25 cellular contexts compared by ENCODE assay signal in the genomic region with DNA sequence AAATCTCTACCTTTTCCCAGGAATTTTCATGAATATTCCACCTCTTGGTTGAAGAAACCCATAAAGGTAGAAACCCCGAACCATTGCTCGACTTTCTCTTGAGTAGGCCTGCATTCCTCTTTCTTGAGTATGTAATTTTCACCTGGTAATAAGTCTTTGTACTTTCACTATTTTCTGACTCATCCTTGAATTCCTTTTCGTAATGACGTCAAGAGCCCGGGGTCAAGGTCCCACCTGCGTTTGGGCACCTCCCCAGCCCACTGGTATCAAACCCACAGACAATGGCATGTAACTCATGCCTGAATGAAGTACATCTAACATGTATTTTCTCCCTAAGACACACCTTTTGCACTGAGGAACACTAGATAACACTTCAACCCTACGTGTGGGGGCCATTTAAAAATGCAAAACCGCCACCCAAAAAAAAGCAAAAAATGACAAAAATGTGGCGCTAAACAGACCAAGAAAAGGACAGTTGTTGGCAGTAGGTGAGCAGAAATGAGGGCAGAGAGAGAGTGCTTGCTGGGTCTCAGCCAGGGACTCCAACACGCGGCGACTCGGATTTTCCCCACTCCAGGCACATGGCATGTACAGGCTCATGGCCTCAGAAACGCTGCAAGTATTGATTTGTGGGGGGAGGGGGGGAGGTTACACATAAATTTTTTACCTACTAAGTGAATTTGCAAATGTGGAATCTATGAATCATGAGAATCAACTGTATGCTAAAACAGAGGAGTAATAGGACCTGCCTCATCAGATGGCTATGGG. TPM values are rescaled to one million over a fixed set of nuclear protein-coding genes. Genes with fewer than 3 reads are reported as not detected.
DNase-seq lines count a peak whose midpoint lies in the region; ATAC-seq and TF ChIP-seq lines count a peak whose summit lies in the region.
"Had no signal": no experiment of that assay in that cellular context is flagged by ENCODE, and none has a peak within 500 bp of the region (broad histone marks: within the 10 kb centered on the region; RNA-seq: fewer than 3 reads in every experiment).

No MANE protein-coding gene starts in this region.

- peaks cover 19% of the 10 kb centered on the region for H3K4me1 ChIP-seq in RWPE2 (ENCODE audit: insufficient read depth, poor library complexity, severe bottlenecking)
- H3K4me1 ChIP-seq: SJCRH30 had no signal

- DNase-seq in activated T-cell treated with anti-CD3 and anti-CD28 coated beads for 24 hours (ENCODE audit: low read depth) (peak; percentile 24), activated T-cell treated with anti-CD3 and anti-CD28 coated beads for 4 hours (no peak), RWPE2 (ENCODE audit: low spot score) (peak; percentile 54), left lobe of liver (ENCODE audit: low spot score) (peak; percentile 76), NCI-H446 (lab: John Stamatoyannopoulos, UW) (no peak)
- DNase-seq in stimulated activated CD4-positive, alpha-beta T cell treated with anti-CD3 and anti-CD28 coated beads, Interleukin-4, amount 100 ng/mL, for 1 hour = peak; percentile 27
- DNase-seq in activated effector memory CD4-positive, alpha-beta T cell treated with Interleukin-2 at 50 U/mL for 16 hours = no peak
- DNase-seq: 8988T; activated CD4-positive, alpha-beta T cell treated with anti-CD3 and anti-CD28 coated beads, Interleukin-2, amount 10 ng/mL, durations not matched to agents 24 days and 14 days; activated CD8-positive, alpha-beta memory T cell treated with anti-CD3 and anti-CD28 coated beads, Interleukin-2, amount 10 ng/mL, durations not matched to agents 7 days and 5 days; AML-193; DMS79 treated with DMSO at 0.1 percent for 48 hours; effector memory CD4-positive, alpha-beta T cell; islet precursor cell; mesenchymal stem cell; MV-4-11; NCI-H1694 treated with DMSO at 0.1 percent for 48 hours; nucleus accumbens; SJCRH30; T-helper 1 cell had no signal

- ATAC-seq in RWPE2 (ENCODE audit: low read depth) (no peak), left lobe of liver (peak; percentile 22), HG03571 (IDR thresholded peaks at IDR 0.05; ENCODE audit: unreplicated experiment) (no peak)
- ATAC-seq: activated CD8-positive, alpha-beta memory T cell treated with anti-CD3 and anti-CD28 coated beads, Interleukin-2, amount 10 ng/mL, durations not matched to agents 7 days and 5 days; stimulated activated effector memory CD8-positive, alpha-beta T cell treated with anti-CD3 and anti-CD28 coated beads, Interleukin-12 subunit alpha, Interleukin-12 subunit beta, amount 100 ng/mL, for 72 hours had no signal

- no peaks in the 10 kb centered on the region for H3K36me3 ChIP-seq in RWPE2 (ENCODE audit: low read depth)
- H3K36me3 ChIP-seq: esophagus muscularis mucosa, SJCRH30, thoracic aorta had no signal

- H3K27ac ChIP-seq in RWPE2 (ENCODE audit: poor library complexity, severe bottlenecking) = peak overlapping the region; percentile 58
- H3K27ac ChIP-seq: esophagus muscularis mucosa, PC-9, SJCRH30, thoracic aorta had no signal

- no peaks in the 10 kb centered on the region for H3K27me3 ChIP-seq in RWPE2 (ENCODE audit: insufficient read depth, poor library complexity, severe bottlenecking)
- H3K27me3 ChIP-seq: esophagus muscularis mucosa, SJCRH30 had no signal

- TF ChIP-seq CTCF in RWPE2 (IDR thresholded peaks at IDR 0.05; ENCODE audit: poor library complexity, severe bottlenecking) = no peak

- H3K9me3 ChIP-seq in RWPE2 (ENCODE audit: severe bottlenecking) = no peaks in the 10 kb centered on the region
- H3K9me3 ChIP-seq: esophagus muscularis mucosa, SJCRH30, thoracic aorta had no signal

- no peak overlapping the region for H3K4me3 ChIP-seq in RWPE2 (ENCODE audit: severe bottlenecking)
- H3K4me3 ChIP-seq: esophagus muscularis mucosa, PC-9, SJCRH30, thoracic aorta had no signal

RNA-seq across cellular contexts. Expression of gene C11orf24, which starts 4.1 kb away (rescaled TPM):
- total RNA-seq in left lobe of liver = 50.1 TPM

RNA-seq across cellular contexts. Expression of gene LRP5, which starts 36.5 kb away (rescaled TPM):
- total RNA-seq in left lobe of liver = 114 TPM

Comparison
In these comparisons a context has a peak if more than half of its experiments do, and no peak if none do; other contexts are left out.
1. DNase-seq: peak in activated T-cell treated with anti-CD3 and anti-CD28 coated beads for 24 hours (single experiment), RWPE2 (single experiment), left lobe of liver (single experiment) and stimulated activated CD4-positive, alpha-beta T cell treated with anti-CD3 and anti-CD28 coated beads, Interleukin-4, amount 100 ng/mL, for 1 hour (single experiment); none in activated T-cell treated with anti-CD3 and anti-CD28 coated beads for 4 hours (single experiment), NCI-H446 (0 of 2) and activated effector memory CD4-positive, alpha-beta T cell treated with Interleukin-2 at 50 U/mL for 16 hours (single experiment).